Comparison of ENCODE assay signal across 8 cellular contexts in the genomic region with DNA sequence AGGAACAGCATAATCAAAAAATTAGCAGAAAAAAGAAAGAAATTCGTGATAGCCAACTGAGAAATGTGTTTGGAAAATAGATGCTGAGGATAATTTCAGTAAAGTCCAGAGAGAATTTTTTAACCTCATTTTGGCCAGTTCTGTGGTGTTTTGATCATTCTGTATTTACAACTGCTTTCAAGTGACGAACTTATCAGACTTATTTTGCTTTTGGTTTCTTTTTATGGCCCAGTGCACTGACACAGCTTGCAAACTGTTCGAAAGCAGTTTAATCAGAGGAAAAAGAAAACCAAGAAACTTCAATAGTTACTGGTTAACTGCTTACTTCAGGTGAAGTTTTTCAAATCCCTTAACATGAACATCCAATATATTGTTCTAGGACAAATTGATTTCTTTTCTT. TPM values are rescaled to one million over a fixed set of nuclear protein-coding genes. Genes with fewer than 3 reads are reported as not detected.
DNase-seq lines count a peak whose midpoint lies in the region; ATAC-seq and TF ChIP-seq lines count a peak whose summit lies in the region.

No MANE protein-coding gene starts in this region.

- no peaks in the 10 kb centered on the region for H3K9me2 ChIP-seq in SU-DHL-6 (replicated peaks; ENCODE audit: insufficient read depth, low read length)

- peaks cover 7% of the 10 kb centered on the region for H3K36me3 ChIP-seq in cardiac muscle cell
- peaks cover 2% of the 10 kb centered on the region; the same call in 1 of the 2 replicates for H3K36me3 ChIP-seq in SU-DHL-6 (ENCODE audit: low read length)
- peaks cover 11% of the 10 kb centered on the region for H3K36me3 ChIP-seq in iPS-18a (ENCODE audit: control insufficient read depth, low read depth, low read length)

- peak overlapping the region; percentile 94 for H3K4me3 ChIP-seq in cardiac muscle cell
- peak overlapping the region; percentile 100 for H3K4me3 ChIP-seq in SU-DHL-6 (ENCODE audit: insufficient read depth, low read length, poor library complexity, severe bottlenecking)
- peak overlapping the region; percentile 95 for H3K4me3 ChIP-seq in iPS-18a (ENCODE audit: low read length)

- peaks cover 30% of the 10 kb centered on the region for H3K4me1 Mint-ChIP-seq in type B pancreatic cell (ENCODE audit: unreplicated experiment)

- H2AFZ ChIP-seq in SU-DHL-6 (ENCODE audit: low read depth, low read length, severe bottlenecking): no peak overlapping the region

- peak overlapping the region; percentile 97 for H3K4me3 Mint-ChIP-seq in type B pancreatic cell

- no peaks in the 10 kb centered on the region for H3K9me3 ChIP-seq in cardiac muscle cell (ENCODE audit: low read depth)
- no peaks in the 10 kb centered on the region for H3K9me3 ChIP-seq in SU-DHL-6 (ENCODE audit: insufficient read depth, low read length)
- no peaks in the 10 kb centered on the region for H3K9me3 ChIP-seq in iPS-18a (ENCODE audit: control insufficient read depth, low read depth, low read length)

- H4K20me1 ChIP-seq in SU-DHL-6 (ENCODE audit: low read depth, low read length): peaks cover 16% of the 10 kb centered on the region; the same call in 1 of the 2 replicates

- peak overlapping the region; percentile 72 for H3K4me2 ChIP-seq in SU-DHL-6 (ENCODE audit: low read depth, low read length, poor library complexity, severe bottlenecking)

- no peak for TF ChIP-seq CTCF in cardiac muscle cell (IDR thresholded peaks at IDR 0.05; ENCODE audit: low read depth, low read length)
- TF ChIP-seq CTCF in SU-DHL-6 (IDR thresholded peaks at IDR 0.05; ENCODE audit: insufficient read depth, low read length, poor library complexity, severe bottlenecking): no peak
- TF ChIP-seq CTCF in type B pancreatic cell (conservative IDR thresholded peaks at IDR 0.05): no peak

- H3K27me3 Mint-ChIP-seq in type B pancreatic cell: no peaks in the 10 kb centered on the region

- no peaks in the 10 kb centered on the region for H3F3A ChIP-seq in SU-DHL-6 (ENCODE audit: insufficient read depth)

- no peak overlapping the region for H3K27ac Mint-ChIP-seq in type B pancreatic cell

- H3K4me1 ChIP-seq in cardiac muscle cell (ENCODE audit: low read depth) (peaks cover 8% of the 10 kb centered on the region), iPS-18a (ENCODE audit: control insufficient read depth, low read depth, low read length) (peaks cover 9% of the 10 kb centered on the region)

- peaks cover 5% of the 10 kb centered on the region for H3K36me3 Mint-ChIP-seq in type B pancreatic cell

- peak overlapping the region; percentile 99 for H3K9ac ChIP-seq in SU-DHL-6 (ENCODE audit: low read length)
- peak overlapping the region; percentile 72 for H3K9ac ChIP-seq in iPS-18a (ENCODE audit: low read length)

- intact Hi-C loops in left cardiac atrium (cut with DNase I): no loop called here

- H3K27ac ChIP-seq in cardiac muscle cell (no peak overlapping the region), SU-DHL-6 (ENCODE audit: low read depth, low read length) (no peak overlapping the region), iPS-18a (ENCODE audit: low read length) (no peak overlapping the region)

- ATAC-seq in left cardiac atrium (no peak), GM19023 (IDR thresholded peaks at IDR 0.05; ENCODE audit: unreplicated experiment) (no peak)

- DNase-seq in cardiac muscle cell (ENCODE audit: low read depth in 1 of 2, low spot score in 1 of 2) (no peak), left cardiac atrium (no peak), type B pancreatic cell (ENCODE audit: extremely low spot score, unreplicated experiment) (no peak), NCI-H187 (lab: John Stamatoyannopoulos, UW) (no peak), AG08395 (ENCODE audit: low spot score) (no peak)

- no peaks in the 10 kb centered on the region for H3K9me3 Mint-ChIP-seq in type B pancreatic cell

- H3K27me3 ChIP-seq in cardiac muscle cell: no peaks in the 10 kb centered on the region
- H3K27me3 ChIP-seq in SU-DHL-6 (ENCODE audit: low read length): no peaks in the 10 kb centered on the region
- no peaks in the 10 kb centered on the region for H3K27me3 ChIP-seq in iPS-18a (ENCODE audit: control insufficient read depth, insufficient read depth, low read length)

- H3K79me2 ChIP-seq in SU-DHL-6 (ENCODE audit: insufficient read depth, low read length): peaks cover 73% of the 10 kb centered on the region

RNA-seq across cellular contexts. Expression of gene SDHA, which starts 1.9 kb away (rescaled TPM):
- total RNA-seq in cardiac muscle cell (207 and 247 TPM in 2 replicates), left cardiac atrium (100 to 1,000 TPM; 395 to 449 TPM), type B pancreatic cell (ENCODE audit: low replicate concordance) (143 and 179 TPM in 2 replicates)
- 328 and 410 TPM in 2 replicates for polyA plus RNA-seq in cardiac muscle cell

RNA-seq across cellular contexts. Expression of gene CCDC127, which starts 2.1 kb away (rescaled TPM):
- total RNA-seq in cardiac muscle cell: 6.4 and 11.3 TPM in 2 replicates
- polyA plus RNA-seq in cardiac muscle cell: 15.9 and 19.3 TPM in 2 replicates
- total RNA-seq in left cardiac atrium: 1 to 10 TPM; 7.8 to 9.6 TPM
- total RNA-seq in type B pancreatic cell (ENCODE audit: low replicate concordance): 6.0 and 10.8 TPM in 2 replicates

RNA-seq across cellular contexts. Expression of gene LRRC14B, which starts 28.7 kb away (rescaled TPM):
- total RNA-seq in cardiac muscle cell (1.6 and 3.6 TPM in 2 replicates), left cardiac atrium (10 to 100 TPM; 16.5 to 35.9 TPM), type B pancreatic cell (ENCODE audit: low replicate concordance) (not detected in 2 replicates)
- 1.5 and 2.7 TPM in 2 replicates for polyA plus RNA-seq in cardiac muscle cell

RNA-seq across cellular contexts. Expression of gene PDCD6, which starts 51.4 kb away (rescaled TPM):
- total RNA-seq in cardiac muscle cell (69.6 and 101 TPM in 2 replicates), left cardiac atrium (10 to 100 TPM; 40.8 to 44.6 TPM), type B pancreatic cell (ENCODE audit: low replicate concordance) (90.8 and 107 TPM in 2 replicates)
- polyA plus RNA-seq in cardiac muscle cell: 115 and 145 TPM in 2 replicates
